In genomic region chr1:212485218-212485609, GRCh38 we compare ENCODE assay signal across 16 cellular contexts. TPM values are rescaled to one million over a fixed set of nuclear protein-coding genes. Genes with fewer than 3 reads are reported as not detected.
DNase-seq lines count a peak whose midpoint lies in the region; ATAC-seq, FAIRE-seq and TF ChIP-seq lines count a peak whose summit lies in the region.
"Had no signal": no experiment of that assay in that cellular context is flagged by ENCODE, and none has a peak within 500 bp of the region (broad histone marks: within the 10 kb centered on the region; RNA-seq: fewer than 3 reads in every experiment).

No MANE protein-coding gene starts in this region.

- no peak for TF ChIP-seq RAD21 in K562 (CRISPR knock-in tag; conservative IDR thresholded peaks at IDR 0.05 in 1 of 2, IDR thresholded peaks at IDR 0.05 in 1 of 2)

- POLR2A ChIA-PET in K562 (lab: Yijun Ruan, JAX): interaction anchor here (0.6 to 1.1 kb wide), 5 partner anchors 7 to 127 kb away, joined by 3 to 4 read pairs (median 4); no protein-coding TSS in a partner anchor

- DNase-seq in HTR-8/SVneo (ENCODE audit: insufficient read length, low spot score) (no peak), K562 (ENCODE audit: extremely low read depth in 1 of 4, low spot score in 3 of 4) (no peak), keratinocyte (ENCODE audit: low read depth, low spot score) (no peak), thoracic aorta (ENCODE audit: low spot score) (no peak), HAP-1 (ENCODE audit: low spot score in 2 of 2) (no peak), upper lobe of left lung (no peak), omental fat pad (ENCODE audit: low spot score) (no peak)
- DNase-seq: activated CD4-positive, alpha-beta T cell treated with anti-CD3 and anti-CD28 coated beads, Interleukin-2, amount 50 U/mL, for 4 hours; activated effector memory CD4-positive, alpha-beta T cell treated with Interleukin-2 at 50 U/mL for 16 hours; naive thymus-derived CD4-positive, alpha-beta T cell; stimulated activated naive CD4-positive, alpha-beta T cell treated with Interleukin-2 at 50 U/mL for 16 hours had no signal

- 57% methylated on average over 6 of the region's 6 CpGs for WGBS in K562 (ENCODE audit: insufficient coverage, low coverage, missing lambda C conversion rate)
- WGBS in upper lobe of left lung, 2 donors: 96% methylated on average over 6 of the region's 6 CpGs

- TF ChIP-seq EP300 in K562 (IDR thresholded peaks at IDR 0.05; ENCODE audit: low read length): no peak
- no peak for TF ChIP-seq EP300 in upper lobe of left lung (IDR thresholded peaks at IDR 0.05)

- CTCF ChIA-PET in K562 (lab: Yijun Ruan, JAX; ENCODE audit: low intra/inter-chr PET ratio): no interaction called here

- TF ChIP-seq POLR2A in K562 (conservative IDR thresholded peaks at IDR 0.05) (no peak), upper lobe of left lung (IDR thresholded peaks at IDR 0.05) (no peak)

- H3K4me3 ChIP-seq in K562 (no peak overlapping the region), keratinocyte (ENCODE audit: control insufficient read depth in 2 of 3, extremely low read depth in 1 of 3, insufficient read depth in 2 of 3, low read depth in 1 of 3, low read length in 3 of 3) (no peak overlapping the region), thoracic aorta (no peak overlapping the region), HAP-1 (no peak overlapping the region), upper lobe of left lung (no peak overlapping the region)
- H3K4me3 ChIP-seq: body of pancreas, coronary artery, heart left ventricle, prostate gland had no signal

- ATAC-seq in K562: no peak
- ATAC-seq in thoracic aorta (ENCODE audit: insufficient number of reproducible peaks, low FRiP score, low read depth): no peak
- ATAC-seq in GM19328 (IDR thresholded peaks at IDR 0.05; ENCODE audit: unreplicated experiment): no peak
- no peak for ATAC-seq in upper lobe of left lung (ENCODE audit: low FRiP score in 2 of 2)
- no peak for ATAC-seq in omental fat pad (ENCODE audit: low FRiP score)

- dilution Hi-C loops in keratinocyte (cut with MboI; ENCODE audit: extremely low pct_ligation_motif_present, low sequenced_read_pairs): no loop called here

- FAIRE-seq in HTR-8/SVneo (lab: Jason Lieb, UNC) (peak; percentile 13), K562 (lab: Jason Lieb, UNC) (no peak), keratinocyte (lab: Jason Lieb, UNC) (no peak)

- H3K4me2 ChIP-seq in K562 (ENCODE audit: insufficient read depth, low read length) (no peak overlapping the region), keratinocyte (ENCODE audit: control insufficient read depth, extremely low read depth, insufficient read depth, low read depth, low read length) (no peak overlapping the region)

- no TSS peak for BruUV-seq in K562 (replicated peaks; lab: Mats Ljungman, UMichigan)

- H3K36me3 ChIP-seq in K562 (ENCODE audit: control insufficient read depth, insufficient read depth, low read length) (no peaks in the 10 kb centered on the region), keratinocyte (ENCODE audit: control insufficient read depth in 2 of 2, extremely low read depth in 1 of 2, insufficient read depth in 2 of 2, low read length in 2 of 2) (no peaks in the 10 kb centered on the region), thoracic aorta (no peaks in the 10 kb centered on the region), HAP-1 (replicated peaks) (no peaks in the 10 kb centered on the region), upper lobe of left lung (no peaks in the 10 kb centered on the region)
- H3K36me3 ChIP-seq: heart left ventricle, prostate gland had no signal

- in situ Hi-C loops in K562 (cut with MboI) (no loop called here), HAP-1 (cut with MboI; ENCODE audit: low sequenced_read_pairs) (loop anchor here (25.0 kb wide), 1 partner anchor 502 kb away; no protein-coding TSS in a partner anchor)

- H2AFZ ChIP-seq in K562 (ENCODE audit: low read depth, low read length): no peak overlapping the region
- no peak overlapping the region for H2AFZ ChIP-seq in keratinocyte (ENCODE audit: control insufficient read depth, low read length)

- no peaks in the 10 kb centered on the region for H4K20me1 ChIP-seq in K562 (replicated peaks; ENCODE audit: control insufficient read depth, insufficient read depth, low read length)
- no peaks in the 10 kb centered on the region for H4K20me1 ChIP-seq in keratinocyte (ENCODE audit: control insufficient read depth, extremely low read depth, insufficient read depth, low read length)

- H3K27me3 ChIP-seq in K562 (ENCODE audit: control insufficient read depth in 2 of 2, insufficient read depth in 2 of 2, low read length in 2 of 2) (peaks cover 13 to 38% of the 10 kb centered on the region in 2 experiments; a peak in 4 of 5 replicates), keratinocyte (ENCODE audit: control insufficient read depth, extremely low read depth, insufficient read depth, low read length) (no peaks in the 10 kb centered on the region), thoracic aorta (replicated peaks; ENCODE audit: insufficient read depth) (no peaks in the 10 kb centered on the region), HAP-1 (ENCODE audit: low read depth) (no peaks in the 10 kb centered on the region), upper lobe of left lung (no peaks in the 10 kb centered on the region)
- H3K27me3 ChIP-seq: body of pancreas, heart left ventricle had no signal

- H3K79me2 ChIP-seq in K562 (ENCODE audit: control insufficient read depth, insufficient read depth, low read length) (no peaks in the 10 kb centered on the region), keratinocyte (ENCODE audit: control insufficient read depth, insufficient read depth, low read length) (no peaks in the 10 kb centered on the region)

- peaks cover 7 to 17% of the 10 kb centered on the region in 2 experiments for H3K4me1 ChIP-seq in K562 (replicated peaks in 1 of 2; ENCODE audit: control insufficient read depth in 2 of 2, insufficient read depth in 2 of 2, low read length in 2 of 2)
- peaks cover 15% of the 10 kb centered on the region for H3K4me1 ChIP-seq in keratinocyte (ENCODE audit: control insufficient read depth, extremely low read depth, insufficient read depth, low read length)
- H3K4me1 ChIP-seq in thoracic aorta (ENCODE audit: control insufficient read depth in 1 of 2, low read depth in 2 of 2): peaks cover 16 to 60% of the 10 kb centered on the region in 2 donors
- H3K4me1 ChIP-seq in HAP-1: peaks cover 4% of the 10 kb centered on the region
- H3K4me1 ChIP-seq in upper lobe of left lung: peaks cover 4 to 21% (median 10%) of the 10 kb centered on the region in 4 donors
- H3K4me1 ChIP-seq: prostate gland had no signal

- H3K9ac ChIP-seq in K562 (ENCODE audit: insufficient read depth in 1 of 2, low read depth in 2 of 2, low read length in 2 of 2) (no peak overlapping the region), keratinocyte (ENCODE audit: control insufficient read depth, extremely low read depth, insufficient read depth, low read length) (peak overlapping the region; percentile 47)

- intact Hi-C loops in K562 (cut with micrococcal nuclease): loop anchor here (5.0 kb wide), 1 partner anchor 72 kb away; no protein-coding TSS in a partner anchor

- H3K27ac ChIP-seq in K562 (ENCODE audit: extremely low read depth, low read depth, low read length): no peak overlapping the region
- H3K27ac ChIP-seq in keratinocyte (ENCODE audit: control insufficient read depth, insufficient read depth, low read length): peak overlapping the region; percentile 52
- H3K27ac ChIP-seq in thoracic aorta: peak overlapping the region; percentile 10 to 71
- H3K27ac ChIP-seq in upper lobe of left lung: no peak overlapping the region
- H3K27ac ChIP-seq: body of pancreas, prostate gland had no signal

- no peaks in the 10 kb centered on the region for H3K9me1 ChIP-seq in K562 (ENCODE audit: control insufficient read depth, insufficient read depth, low read length)
- no peaks in the 10 kb centered on the region for H3K9me1 ChIP-seq in keratinocyte (ENCODE audit: control insufficient read depth, extremely low read depth, insufficient read depth, low read length)

- no peak for TF ChIP-seq CTCF in K562 (IDR thresholded peaks at IDR 0.05 in 2 of 3, conservative IDR thresholded peaks at IDR 0.05 in 1 of 3; ENCODE audit: insufficient read depth in 2 of 3, low read depth in 1 of 3, low read length in 3 of 3)
- TF ChIP-seq CTCF in keratinocyte (optimal IDR thresholded peaks at IDR 0.05 in 1 of 3, IDR thresholded peaks at IDR 0.05 in 1 of 3, conservative IDR thresholded peaks at IDR 0.05 in 1 of 3; ENCODE audit: extremely low read depth in 1 of 3, insufficient read depth in 2 of 3, low read length in 3 of 3): no peak
- no peak for TF ChIP-seq CTCF in thoracic aorta (IDR thresholded peaks at IDR 0.05)
- TF ChIP-seq CTCF in upper lobe of left lung (IDR thresholded peaks at IDR 0.05): no peak
- TF ChIP-seq CTCF in omental fat pad (IDR thresholded peaks at IDR 0.05): no peak

- H3K9me3 ChIP-seq in K562 (replicated peaks; ENCODE audit: control insufficient read depth, insufficient read depth, low read depth, low read length) (no peaks in the 10 kb centered on the region), keratinocyte (ENCODE audit: control insufficient read depth, low read depth, low read length) (no peaks in the 10 kb centered on the region), thoracic aorta (no peaks in the 10 kb centered on the region), HAP-1 (no peaks in the 10 kb centered on the region), upper lobe of left lung (no peaks in the 10 kb centered on the region)
- H3K9me3 ChIP-seq: body of pancreas, heart left ventricle, prostate gland had no signal

RNA-seq across cellular contexts. Expression of gene NENF, which starts 52.5 kb away (rescaled TPM):
- total RNA-seq in K562 (2011; cell fraction: chromatin; rRNA removed; ENCODE audit: low replicate concordance): 18.4 and 30.9 TPM in 2 replicates
- 52.2 and 53.7 TPM in 2 replicates for total RNA-seq in K562 (2011; cell fraction: nucleolus; rRNA removed)
- total RNA-seq in K562 (2011; cell fraction: nucleoplasm; rRNA removed): 47.9 and 75.6 TPM in 2 replicates
- 97.3 and 100 TPM in 2 replicates for total RNA-seq in K562 (2014; rRNA removed)
- 62.9 and 72.8 TPM in 2 replicates for total RNA-seq in K562 (2014; rRNA removed; fragmentation: Illumina TruSeq; extraction: Trizol)
- 51.0 and 55.1 TPM in 2 replicates for total RNA-seq in K562 (2015; rRNA removed; fragmentation: Illumina TruSeq; extraction: Trizol)
- 74.0 and 74.4 TPM in 2 replicates for total RNA-seq in K562 (2021)
- polyA plus RNA-seq in K562 (2011; rRNA removed): 87.6 and 92.4 TPM in 2 replicates
- 66.7 and 98.8 TPM in 2 replicates for polyA plus RNA-seq in K562 (2011; cell fraction: cytosol; rRNA removed)
- 32.2 and 37.6 TPM in 2 replicates for polyA plus RNA-seq in K562 (2011; cell fraction: nucleus; rRNA removed)
- polyA plus RNA-seq in K562 (2012): 70.5 and 73.8 TPM in 2 replicates
- 53.4 and 59.9 TPM in 2 replicates for polyA plus RNA-seq in K562 (2014; fragmentation: Illumina TruSeq; extraction: Trizol)
- 10 to 100 TPM in 1 of 2 experiments, 1 to 10 TPM in 1; 6.1 to 11.4 TPM for polyA plus RNA-seq in K562 (2014; fragmentation: Nextera tagmentation; extraction: Ambion mirVana)
- 89.2 and 95.7 TPM in 2 replicates for polyA plus RNA-seq in K562 (2014; rRNA removed)
- polyA minus RNA-seq in K562 (2011; rRNA and poly(A)+ RNA removed): 20.8 and 22.7 TPM in 2 replicates
- polyA minus RNA-seq in K562 (2011; cell fraction: cytosol; rRNA and poly(A)+ RNA removed): 15.7 and 18.1 TPM in 2 replicates
- polyA minus RNA-seq in K562 (2011; cell fraction: nucleus; rRNA and poly(A)+ RNA removed): 4.0 and 9.8 TPM in 2 replicates
- 37.8 to 72.2 TPM (median 65.6 TPM) in 3 replicates for polyA plus RNA-seq in keratinocyte
- polyA plus RNA-seq in keratinocyte (2011; ENCODE audit: low read depth): 51.0 TPM
- polyA plus RNA-seq in keratinocyte (2011; cell fraction: cytosol; rRNA removed): 48.5 and 56.2 TPM in 2 replicates
- polyA plus RNA-seq in keratinocyte (2011; cell fraction: nucleus; rRNA removed): 13.9 and 14.0 TPM in 2 replicates
- 45.7 and 68.9 TPM in 2 replicates for polyA plus RNA-seq in keratinocyte (2012; ENCODE audit: low replicate concordance)
- polyA minus RNA-seq in keratinocyte: 14.9 to 21.2 TPM (median 20.1 TPM) in 3 replicates
- polyA minus RNA-seq in keratinocyte (2011; cell fraction: cytosol; rRNA and poly(A)+ RNA removed): 32.8 TPM
- 3.7 and 5.5 TPM in 2 replicates for polyA minus RNA-seq in keratinocyte (2011; cell fraction: nucleus; rRNA and poly(A)+ RNA removed)
- 100 to 1,000 TPM; 122 to 152 TPM for total RNA-seq in thoracic aorta
- total RNA-seq in upper lobe of left lung: 10 to 100 TPM; 21.0 to 67.5 (median 50.1) TPM
- 10 to 100 TPM; 47.4 to 53.8 (median 52.1) TPM for total RNA-seq in omental fat pad

Comparison
In these comparisons a context has a peak if more than half of its experiments do, and no peak if none do; other contexts are left out.
1. H3K27ac ChIP-seq: peak in keratinocyte (single experiment) and thoracic aorta (2 of 2); none in K562 (single experiment) and upper lobe of left lung (0 of 4).